8 cellular contexts compared by ENCODE assay signal in the genomic region with DNA sequence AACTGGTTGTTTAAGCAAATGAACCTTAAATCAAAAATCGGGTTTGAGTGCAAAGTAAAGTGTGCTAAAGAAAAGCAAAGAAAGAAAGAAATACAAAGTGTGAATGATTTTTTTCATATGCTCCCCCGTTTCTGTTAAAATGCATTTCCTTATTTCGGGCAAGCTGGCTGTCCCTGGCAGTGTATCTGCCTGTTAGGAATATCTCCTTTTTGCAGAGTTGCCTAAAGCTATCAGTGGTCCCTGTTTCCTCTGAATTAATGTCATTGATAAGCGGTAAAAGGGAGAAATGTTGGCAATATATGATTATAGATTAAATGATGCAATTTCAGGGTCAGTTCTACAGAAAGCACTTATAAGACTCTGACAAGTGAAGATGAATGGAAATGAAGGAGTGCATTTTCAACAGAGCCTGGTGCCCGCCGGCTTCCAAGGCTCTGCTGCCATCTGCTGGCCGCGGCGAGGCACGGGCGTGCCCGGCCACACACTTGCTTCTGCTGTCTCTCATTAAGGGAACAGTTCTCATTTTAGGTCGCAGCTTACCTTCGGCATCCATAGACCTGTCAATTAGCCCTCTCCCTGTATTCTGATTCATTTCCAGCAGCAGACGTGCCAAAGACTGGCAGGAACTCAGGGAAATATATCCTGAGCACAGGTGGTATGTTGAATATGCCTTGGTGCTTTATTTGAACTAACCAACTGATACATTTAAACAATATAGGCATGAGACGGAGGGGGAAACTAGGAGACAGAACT.
A peak's percentile ranks its signal among the peaks of the same experiment; 100 is the strongest.
DNase-seq lines count a peak whose midpoint lies in the region; TF ChIP-seq lines count a peak whose summit lies in the region.

No MANE protein-coding gene starts in this region.

- DNase-seq in GM10248 (ENCODE audit: extremely low spot score) (peak; percentile 58), H4 (ENCODE audit: low spot score) (peak; percentile 13), LHCN-M2 (ENCODE audit: low read depth) (peak; percentile 46), SK-N-MC (ENCODE audit: low read depth, low spot score) (no peak), head of caudate nucleus (peak; percentile 77 to 94 (median 89)), prostate gland (ENCODE audit: low spot score) (peak; percentile 46), DMS79 treated with DMSO at 0.1 percent for 48 hours (lab: John Stamatoyannopoulos, UW) (no peak)
- peak; percentile 53 for DNase-seq in activated naive CD4-positive, alpha-beta T cell treated with anti-CD3 and anti-CD28 coated beads, Interleukin-2, amount 50 U/mL, for 16 hours

- intact Hi-C loops in head of caudate nucleus (cut with DNase I), result loop anchor here (5.0 kb wide), 2 partner anchors 305 to 1505 kb away; no protein-coding TSS in a partner anchor
- intact Hi-C loops in prostate gland (cut with DNase I), result loop anchor here (5.0 kb wide), 1 partner anchor 1510 kb away; no protein-coding TSS in a partner anchor

- H3K4me3 ChIP-seq in SK-N-MC, result peak overlapping the region; percentile 1; the same call in 1 of the 2 replicates
- no peak overlapping the region for H3K4me3 ChIP-seq in prostate gland

- H3K27ac ChIP-seq in SK-N-MC, result no peak overlapping the region
- H3K27ac ChIP-seq in prostate gland, result no peak overlapping the region

- TF ChIP-seq CTCF in GM10248 (IDR thresholded peaks at IDR 0.05; ENCODE audit: control extremely low read depth, extremely low read depth, low read depth, missing control alignments), result peak; percentile 98
- TF ChIP-seq CTCF in prostate gland (IDR thresholded peaks at IDR 0.05), result peak; percentile 81 to 92 (median 90)

- H3K27me3 ChIP-seq in prostate gland (replicated peaks; ENCODE audit: insufficient read depth), result no peaks in the 10 kb centered on the region

- no peak overlapping the region for H3K9ac ChIP-seq in SK-N-MC (ENCODE audit: insufficient read length)

- H3K36me3 ChIP-seq in SK-N-MC (ENCODE audit: insufficient read depth, low read length) (no peaks in the 10 kb centered on the region), prostate gland (no peaks in the 10 kb centered on the region)

- 15% methylated on average over 16 of the region's 16 CpGs for WGBS in prostate gland

- H3K9me3 ChIP-seq in SK-N-MC (ENCODE audit: low read depth, low read length) (no peaks in the 10 kb centered on the region), prostate gland (no peaks in the 10 kb centered on the region)

- H3K4me1 ChIP-seq in prostate gland (replicated peaks), result no peaks in the 10 kb centered on the region

- CTCF ChIA-PET in GM10248 (lab: Yijun Ruan, JAX), result interaction anchor here (0.9 to 2.5 kb wide), 6 partner anchors 9 to 63 kb away, joined by 3 to 10 read pairs (median 4); no protein-coding TSS in a partner anchor

- POLR2A ChIA-PET in GM10248 (lab: Yijun Ruan, JAX), result no interaction called here

- no peak for TF ChIP-seq POLR2A in prostate gland (IDR thresholded peaks at IDR 0.05)

Comparison
In these comparisons a context has a peak if more than half of its experiments do, and no peak if none do; other contexts are left out.
1. DNase-seq: peak in GM10248 (single experiment), H4 (single experiment), LHCN-M2 (single experiment), activated naive CD4-positive, alpha-beta T cell treated with anti-CD3 and anti-CD28 coated beads, Interleukin-2, amount 50 U/mL, for 16 hours (single experiment), head of caudate nucleus (42 of 42) and prostate gland (single experiment); none in SK-N-MC (single experiment) and DMS79 treated with DMSO at 0.1 percent for 48 hours (single experiment).